ENCODE assay signal across 10 cellular contexts in the genomic region with DNA sequence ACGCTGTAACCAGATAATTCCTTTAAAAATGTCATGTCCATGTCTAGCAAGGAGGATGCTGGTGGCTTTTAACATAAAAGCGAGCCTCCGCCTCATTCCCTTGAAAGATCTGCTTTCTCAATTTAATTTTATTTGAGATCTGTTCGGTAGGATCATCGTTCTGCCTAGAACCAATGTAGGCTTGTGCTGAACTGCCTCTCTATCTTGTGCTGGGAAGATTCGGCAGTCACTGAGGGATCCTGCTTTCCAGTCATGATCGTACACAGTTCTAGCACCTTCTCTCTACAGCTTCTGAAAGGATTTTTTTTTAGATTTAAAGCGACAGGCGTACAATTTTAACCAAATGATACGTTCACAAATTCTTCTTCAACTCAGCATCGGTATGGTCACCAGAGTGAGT. TPM values are rescaled to one million over a fixed set of nuclear protein-coding genes. Genes with fewer than 3 reads are reported as not detected.
A peak's percentile ranks its signal among the peaks of the same experiment; 100 is the strongest.
DNase-seq lines count a peak whose midpoint lies in the region; ATAC-seq and TF ChIP-seq lines count a peak whose summit lies in the region.
"Had no signal": no experiment of that assay in that cellular context is flagged by ENCODE, and none has a peak within 500 bp of the region (broad histone marks: within the 10 kb centered on the region; RNA-seq: fewer than 3 reads in every experiment).

No MANE protein-coding gene starts in this region.

- H3K9ac ChIP-seq in endocrine pancreas (ENCODE audit: control insufficient read depth, insufficient read depth, low read length) = no peak overlapping the region
- H3K9ac ChIP-seq: BLaER1 had no signal

- H3K4me1 ChIP-seq in endocrine pancreas (ENCODE audit: control insufficient read depth, insufficient read depth, low read length) (peaks cover 17% of the 10 kb centered on the region), uterus (no peaks in the 10 kb centered on the region)

- peak overlapping the region; percentile 84 for H3K4me3 ChIP-seq in endocrine pancreas (ENCODE audit: control insufficient read depth, insufficient read depth, low read length)
- peak overlapping the region; percentile 28 to 33 for H3K4me3 ChIP-seq in uterus
- H3K4me3 ChIP-seq: BLaER1 had no signal

- H3K27ac ChIP-seq in uterus = peak overlapping the region; percentile 80 to 87
- H3K27ac ChIP-seq: BLaER1 had no signal

- intact Hi-C loops in uterus (cut with DNase I; ENCODE audit: low total_unique reads) = no loop called here

- ATAC-seq in HG03520 (IDR thresholded peaks at IDR 0.05; ENCODE audit: unreplicated experiment) = no peak
- no peak for ATAC-seq in activated CD4-positive, CD25-positive, alpha-beta regulatory T cell treated with anti-CD3 and anti-CD28 coated beads, Interleukin-2, amount 50 U/mL, for 24 hours

- H3K27me3 ChIP-seq in endocrine pancreas (ENCODE audit: control insufficient read depth, insufficient read depth, low read length) (no peaks in the 10 kb centered on the region), uterus (no peaks in the 10 kb centered on the region)
- H3K27me3 ChIP-seq: BLaER1 had no signal

- TF ChIP-seq POLR2A in uterus (IDR thresholded peaks at IDR 0.05) = no peak

- no peaks in the 10 kb centered on the region for H3K36me3 ChIP-seq in endocrine pancreas (ENCODE audit: control insufficient read depth, insufficient read depth, low read length)
- H3K36me3 ChIP-seq in uterus = no peaks in the 10 kb centered on the region

- H3K9me3 ChIP-seq in endocrine pancreas (ENCODE audit: control insufficient read depth, low read length) (no peaks in the 10 kb centered on the region), uterus (no peaks in the 10 kb centered on the region)
- H3K9me3 ChIP-seq: BLaER1 had no signal

- no peak for TF ChIP-seq CTCF in uterus (IDR thresholded peaks at IDR 0.05)

- DNase-seq in NCI-H82 (lab: John Stamatoyannopoulos, UW) (peak; percentile 49), NCI-H82 treated with DMSO at 0.1 percent for 48 hours (lab: John Stamatoyannopoulos, UW; ENCODE audit: unreplicated experiment) (no peak), middle frontal gyrus (ENCODE audit: extremely low spot score, low spot score) (peak; percentile 64), uterus (no peak)
- no peak for DNase-seq in activated effector memory CD4-positive, alpha-beta T cell treated with Interleukin-2 at 50 U/mL for 16 hours
- DNase-seq: activated B cell treated with CpG ODN at 0.5 μM for 24 hours had no signal

RNA-seq across cellular contexts. Expression of a gene that starts 54.3 kb away (rescaled TPM):
- 100 to 1,000 TPM in 3 of 4 donors, 10 to 100 TPM in 1; 98.1 to 182 (median 136) TPM for total RNA-seq in uterus

Comparison
In these comparisons a context has a peak if more than half of its experiments do, and no peak if none do; other contexts are left out.
1. DNase-seq: peak in NCI-H82 (single experiment) and middle frontal gyrus (single experiment); none in NCI-H82 treated with DMSO at 0.1 percent for 48 hours (single experiment), uterus (0 of 2) and activated effector memory CD4-positive, alpha-beta T cell treated with Interleukin-2 at 50 U/mL for 16 hours (single experiment).